ENCODE assay signal across 19 cellular contexts in genomic region chr9:118578467-118578866, GRCh38.
DNase-seq lines count a peak whose midpoint lies in the region; ATAC-seq and TF ChIP-seq lines count a peak whose summit lies in the region.
"Had no signal": no experiment of that assay in that cellular context is flagged by ENCODE, and none has a peak within 500 bp of the region (broad histone marks: within the 10 kb centered on the region; RNA-seq: fewer than 3 reads in every experiment).

No MANE protein-coding gene starts in this region.

- H3K36me3 ChIP-seq in PC-3 (ENCODE audit: low read depth, low read length) (no peaks in the 10 kb centered on the region), kidney epithelial cell (ENCODE audit: control insufficient read depth, insufficient read depth, low read length) (no peaks in the 10 kb centered on the region)
- H3K36me3 ChIP-seq: lower lobe of right lung, tibial nerve had no signal

- H3K9me3 ChIP-seq in PC-3 (ENCODE audit: low read length): no peaks in the 10 kb centered on the region

- H3K9me2 ChIP-seq in PC-3 (replicated peaks; ENCODE audit: low read length): no peaks in the 10 kb centered on the region

- ATAC-seq in PC-3 (no peak), HG02798 (IDR thresholded peaks at IDR 0.05; ENCODE audit: poor library complexity, unreplicated experiment) (no peak)
- ATAC-seq: lower lobe of right lung, WTC11 had no signal

- H3K4me3 ChIP-seq in PC-3 (ENCODE audit: low read length): no peak overlapping the region
- H3K4me3 ChIP-seq in kidney epithelial cell (ENCODE audit: low read depth, low read length): no peak overlapping the region
- H3K4me3 ChIP-seq: lower lobe of right lung, tibial nerve had no signal

- H3K27ac ChIP-seq in PC-3 (ENCODE audit: low read length): no peak overlapping the region
- H3K27ac ChIP-seq: lower lobe of right lung, tibial nerve had no signal

- H3F3A ChIP-seq in PC-3 (ENCODE audit: low read length, unreplicated experiment): no peaks in the 10 kb centered on the region

- DNase-seq in AG08396 (ENCODE audit: low spot score) (peak; percentile 20), PC-3 (peak; percentile 1), dedifferentiated amniotic fluid mesenchymal stem cell (ENCODE audit: extremely low spot score) (peak; percentile 56), kidney epithelial cell (ENCODE audit: low read depth) (peak; percentile 23)
- no peak for DNase-seq in activated effector memory CD4-positive, alpha-beta T cell treated with Interleukin-2 at 50 U/mL for 16 hours
- no peak for DNase-seq in activated CD4-positive, CD25-positive, alpha-beta regulatory T cell (lab: John Stamatoyannopoulos, UW)
- no peak for DNase-seq in NK-92 treated with Interleukin-12 subunit alpha and Interleukin-12 subunit beta, amount 100 ng/mL, for 24 hours (lab: John Stamatoyannopoulos, UW)
- DNase-seq: activated naive CD4-positive, alpha-beta T cell treated with anti-CD3 and anti-CD28 coated beads for 36 hours; lower lobe of right lung; NCI-H2081 treated with DMSO at 0.1 percent for 48 hours; NCI-H82; retina; RPMI8226; stimulated activated CD4-positive, alpha-beta T cell treated with anti-CD3 and anti-CD28 coated beads, Interleukin-2, amount 100 ng/mL, for 48 hours; stimulated activated CD8-positive, alpha-beta memory T cell treated with anti-CD3 and anti-CD28 coated beads, Interleukin-4, amount 100 ng/mL, for 48 hours; T-helper 1 cell had no signal

- BruUV-seq in PC-3 (replicated peaks; lab: Mats Ljungman, UMichigan): no TSS peak

- CTCF ChIA-PET in PC-3 (lab: Charles Lee): no interaction called here

- H3K79me2 ChIP-seq in PC-3 (ENCODE audit: low read length): no peaks in the 10 kb centered on the region

- no peaks in the 10 kb centered on the region for H3K4me1 ChIP-seq in PC-3 (ENCODE audit: insufficient read depth, low read length)
- H3K4me1 ChIP-seq: lower lobe of right lung, tibial nerve had no signal

- intact Hi-C loops in PC-3 (cut with micrococcal nuclease): no loop called here

- H3K9ac ChIP-seq in PC-3 (ENCODE audit: low read length): no peak overlapping the region

- H4K20me1 ChIP-seq in PC-3 (ENCODE audit: low read length): no peaks in the 10 kb centered on the region

- POLR2A ChIA-PET in PC-3 (lab: Charles Lee; ENCODE audit: unreplicated experiment): no interaction called here

- H3K27me3 ChIP-seq in PC-3 (ENCODE audit: low read length) (no peaks in the 10 kb centered on the region), kidney epithelial cell (ENCODE audit: control insufficient read depth, insufficient read depth, low read length) (no peaks in the 10 kb centered on the region)
- H3K27me3 ChIP-seq: tibial nerve had no signal

- no peak for TF ChIP-seq CTCF in PC-3 (conservative IDR thresholded peaks at IDR 0.05; ENCODE audit: low read depth, low read length)
- no peak for TF ChIP-seq CTCF in kidney epithelial cell (IDR thresholded peaks at IDR 0.05; ENCODE audit: insufficient read depth, low read length, poor library complexity, severe bottlenecking)

- no peak overlapping the region for H2AFZ ChIP-seq in PC-3 (ENCODE audit: low read length)

- H3K4me2 ChIP-seq in PC-3 (ENCODE audit: low read length): no peak overlapping the region

Comparison
In these comparisons a context has a peak if more than half of its experiments do, and no peak if none do; other contexts are left out.
1. DNase-seq: peak in AG08396 (single experiment), PC-3 (single experiment), dedifferentiated amniotic fluid mesenchymal stem cell (single experiment) and kidney epithelial cell (single experiment); none in activated effector memory CD4-positive, alpha-beta T cell treated with Interleukin-2 at 50 U/mL for 16 hours (single experiment), activated CD4-positive, CD25-positive, alpha-beta regulatory T cell (0 of 4) and NK-92 treated with Interleukin-12 subunit alpha and Interleukin-12 subunit beta, amount 100 ng/mL, for 24 hours (single experiment).